ENCODE assay signal across 1 cellular context in the genomic region with DNA sequence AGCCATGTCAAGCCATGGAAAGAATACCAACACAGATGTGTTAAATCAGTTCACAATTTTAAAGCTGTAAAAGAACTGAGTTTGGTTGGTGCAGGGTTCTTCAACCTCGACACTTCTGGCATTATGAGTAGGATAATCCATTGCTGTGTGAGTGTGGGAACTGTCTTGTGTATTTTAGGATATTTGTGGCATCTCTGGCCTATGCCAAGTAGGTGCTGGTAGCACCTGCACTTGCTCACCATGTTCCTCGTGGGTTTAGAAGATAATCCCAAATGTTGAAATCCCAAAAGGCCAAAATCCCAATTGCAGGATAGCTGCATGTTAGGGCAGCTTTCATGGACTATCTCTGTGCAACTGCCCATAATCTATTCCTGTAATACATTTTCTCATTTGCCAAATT.
TF ChIP-seq lines count a peak whose summit lies in the region.

No MANE protein-coding gene starts in this region.

TF ChIP-seq in GM12878, 131 proteins besides CTCF, POLR2A, EP300 and RAD21:
- no peak for TF ChIP-seq MEF2A (IDR thresholded peaks at IDR 0.05; ENCODE audit: insufficient read depth, low read depth, low read length)
- no peak for TF ChIP-seq BHLHE40 (IDR thresholded peaks at IDR 0.05; ENCODE audit: borderline replicate concordance in 1 of 2, low read depth in 2 of 2, low read length in 1 of 2)
- TF ChIP-seq ZNF24 (IDR thresholded peaks at IDR 0.05), result no peak
- TF ChIP-seq SMC3 (IDR thresholded peaks at IDR 0.05; ENCODE audit: borderline replicate concordance, low read length), result no peak
- TF ChIP-seq SP1 (IDR thresholded peaks at IDR 0.05; ENCODE audit: low read depth, low read length), result no peak
- no peak for TF ChIP-seq MYC (IDR thresholded peaks at IDR 0.05; ENCODE audit: insufficient read depth, insufficient read length, insufficient replicate concordance, low read length, severe bottlenecking)
- TF ChIP-seq POLR2AphosphoS5 (IDR thresholded peaks at IDR 0.05; ENCODE audit: low read length), result 0 out of 2 replicates have a peak, but pooled peaks have one; percentile 22
TF ChIP-seq in GM12878: peak in this region for 1.
